Comparison of ENCODE assay signal across 9 cellular contexts in genomic region chr9:105500108-105500766, GRCh38. TPM values are rescaled to one million over a fixed set of nuclear protein-coding genes. Genes with fewer than 3 reads are reported as not detected.
DNase-seq lines count a peak whose midpoint lies in the region; ATAC-seq and TF ChIP-seq lines count a peak whose summit lies in the region.
"Had no signal": no experiment of that assay in that cellular context is flagged by ENCODE, and none has a peak within 500 bp of the region (broad histone marks: within the 10 kb centered on the region; RNA-seq: fewer than 3 reads in every experiment).

No MANE protein-coding gene starts in this region.

- in situ Hi-C loops in GM13976 (cut with MboI; ENCODE audit: low sequenced_read_pairs, unreplicated experiment) = no loop called here

- H3K36me3 ChIP-seq in SJCRH30 = peaks cover 2% of the 10 kb centered on the region; the same call in 1 of the 2 replicates

- no peaks in the 10 kb centered on the region for H3K27me3 Mint-ChIP-seq in central memory CD8-positive, alpha-beta T cell

- DNase-seq in GM13976 (ENCODE audit: low spot score) = peak; percentile 64
- no peak for DNase-seq in central memory CD8-positive, alpha-beta T cell (ENCODE audit: low spot score in 2 of 2)
- no peak for DNase-seq in activated CD4-positive, alpha-beta T cell treated with anti-CD3 and anti-CD28 coated beads for 1 hour
- DNase-seq in SJCRH30 = no peak
- DNase-seq in SW480 (ENCODE audit: low spot score) = no peak
- DNase-seq in NCI-H1105 treated with DMSO at 0.1 percent for 48 hours (lab: John Stamatoyannopoulos, UW) = no peak
- DNase-seq: DMS53 had no signal

- H3K4me1 ChIP-seq in SJCRH30 = no peaks in the 10 kb centered on the region

- H3K27ac Mint-ChIP-seq in central memory CD8-positive, alpha-beta T cell (ENCODE audit: low read depth) = no peak overlapping the region

- ATAC-seq in GM21515 (IDR thresholded peaks at IDR 0.05; ENCODE audit: unreplicated experiment) = peak; percentile 89
- ATAC-seq in HG03354 (IDR thresholded peaks at IDR 0.05; ENCODE audit: poor library complexity, severe bottlenecking, unreplicated experiment) = peak; percentile 91
- peak; percentile 10 for ATAC-seq in central memory CD8-positive, alpha-beta T cell (replicated peaks; ENCODE audit: extremely low read depth, poor library complexity, severe bottlenecking)

- H3K27me3 ChIP-seq in SJCRH30 = no peaks in the 10 kb centered on the region

- H3K27ac ChIP-seq in SJCRH30 = no peak overlapping the region

- no peaks in the 10 kb centered on the region for H3K36me3 Mint-ChIP-seq in central memory CD8-positive, alpha-beta T cell (ENCODE audit: insufficient read depth)

- no peaks in the 10 kb centered on the region for H3K9me3 Mint-ChIP-seq in central memory CD8-positive, alpha-beta T cell

- H3K9me3 ChIP-seq in SJCRH30 (replicated peaks) = no peaks in the 10 kb centered on the region

- no peak for TF ChIP-seq CTCF in GM13976 (IDR thresholded peaks at IDR 0.05; ENCODE audit: borderline replicate concordance, control extremely low read depth, extremely low read depth, insufficient read depth, missing control alignments)

- H3K4me3 Mint-ChIP-seq in central memory CD8-positive, alpha-beta T cell = no peak overlapping the region

- H3K4me1 Mint-ChIP-seq in central memory CD8-positive, alpha-beta T cell = no peaks in the 10 kb centered on the region

- no peak overlapping the region for H3K4me3 ChIP-seq in SJCRH30

RNA-seq across cellular contexts. Expression of gene FSD1L, which starts 52.4 kb away (rescaled TPM):
- total RNA-seq in SJCRH30 (2014; rRNA removed; shearing (Covaris generic)) = 3.1 and 6.4 TPM in 2 replicates

RNA-seq across cellular contexts. Expression of gene FKTN, which starts 57.7 kb away (rescaled TPM):
- 22.2 and 28.4 TPM in 2 replicates for total RNA-seq in SJCRH30 (2014; rRNA removed; shearing (Covaris generic))

Comparison
In these comparisons a context has a peak if more than half of its experiments do, and no peak if none do; other contexts are left out.
1. ATAC-seq: peak in every context shown above with its lines; median percentile 91 in HG03354; 89 in GM21515; 10 in central memory CD8-positive, alpha-beta T cell.